In genomic region chr6:43823879-43824740, GRCh38 we compare ENCODE assay signal across 12 cellular contexts. TPM values are rescaled to one million over a fixed set of nuclear protein-coding genes. Genes with fewer than 3 reads are reported as not detected.
DNase-seq lines count a peak whose midpoint lies in the region; ATAC-seq, FAIRE-seq and TF ChIP-seq lines count a peak whose summit lies in the region.
"Had no signal": no experiment of that assay in that cellular context is flagged by ENCODE, and none has a peak within 500 bp of the region (broad histone marks: within the 10 kb centered on the region; RNA-seq: fewer than 3 reads in every experiment).

No MANE protein-coding gene starts in this region.

- no peaks in the 10 kb centered on the region for H3K36me3 ChIP-seq in right atrium auricular region

- H3K27ac ChIP-seq in right atrium auricular region, result no peak overlapping the region

- H3K4me1 ChIP-seq in right atrium auricular region, result no peaks in the 10 kb centered on the region

- ATAC-seq in left ventricle myocardium superior, result peak; percentile 52
- peak; percentile 88 for ATAC-seq in left lobe of liver
- no peak for ATAC-seq in HG03045 (IDR thresholded peaks at IDR 0.05; ENCODE audit: unreplicated experiment)

- intact Hi-C loops in left ventricle myocardium superior (cut with micrococcal nuclease), result no loop called here

- no peak overlapping the region for H3K4me3 ChIP-seq in right atrium auricular region

- DNase-seq in left ventricle myocardium superior (no peak), right atrium auricular region (ENCODE audit: low spot score) (no peak), RPMI8226 (peak; percentile 20), left lobe of liver (ENCODE audit: low spot score) (peak; percentile 93), foreskin melanocyte (no peak), GM19239 (ENCODE audit: insufficient read length, low spot score) (no peak), NCI-H510A (lab: John Stamatoyannopoulos, UW) (no peak)
- DNase-seq: activated T-cell treated with anti-CD3 and anti-CD28 coated beads, Interleukin-2, amount 50 U/mL, for 24 hours; head of caudate nucleus; NCI-H2171; nucleus accumbens had no signal

- TF ChIP-seq CTCF in right atrium auricular region (IDR thresholded peaks at IDR 0.05), result no peak

- H3K27me3 ChIP-seq in right atrium auricular region, result no peaks in the 10 kb centered on the region

- no peak for FAIRE-seq in GM19239 (lab: Jason Lieb, UNC)

- no peaks in the 10 kb centered on the region for H3K9me3 ChIP-seq in right atrium auricular region

RNA-seq across cellular contexts. Expression of gene VEGFA, which starts 54.1 kb away (rescaled TPM):
- total RNA-seq in left ventricle myocardium superior (261 TPM), right atrium auricular region (100 to 1,000 TPM; 102 to 132 TPM), left lobe of liver (135 TPM)

Comparison
In these comparisons a context has a peak if more than half of its experiments do, and no peak if none do; other contexts are left out.
1. DNase-seq: peak in RPMI8226 (single experiment) and left lobe of liver (single experiment); none in left ventricle myocardium superior (single experiment), right atrium auricular region (single experiment), foreskin melanocyte (single experiment), GM19239 (single experiment) and NCI-H510A (single experiment).